Comparison of ENCODE assay signal across 9 cellular contexts in the genomic region with DNA sequence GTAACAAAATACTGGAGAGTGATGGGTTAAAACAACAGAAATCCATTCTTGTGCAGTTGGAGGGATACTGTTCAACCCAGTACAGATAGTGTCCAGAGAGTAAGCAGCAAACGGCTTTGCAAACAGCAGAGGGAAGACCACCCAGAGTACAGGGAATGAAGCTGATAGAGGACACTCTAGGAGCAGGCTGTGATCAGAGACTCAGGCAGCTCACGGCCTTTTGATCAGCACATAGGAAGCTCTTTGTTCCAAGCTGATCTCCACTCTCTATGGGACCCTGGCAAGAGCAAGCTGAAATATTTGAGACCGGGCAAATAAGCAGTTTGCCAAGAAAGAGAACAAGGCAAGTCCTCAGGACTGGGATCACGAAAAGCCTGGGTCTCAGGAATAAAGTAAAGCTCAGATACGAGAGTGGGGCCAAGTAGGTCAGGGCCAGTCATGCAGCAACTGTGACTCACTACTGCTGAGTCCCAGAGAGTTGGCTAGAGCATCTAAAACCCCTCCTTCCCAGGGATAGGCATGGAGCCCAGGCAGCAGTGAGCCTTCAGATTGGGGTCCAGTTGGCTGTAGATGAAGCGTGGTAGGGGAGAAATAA. TPM values are rescaled to one million over a fixed set of nuclear protein-coding genes. Genes with fewer than 3 reads are reported as not detected.
DNase-seq lines count a peak whose midpoint lies in the region; ATAC-seq and TF ChIP-seq lines count a peak whose summit lies in the region.
"Had no signal": no experiment of that assay in that cellular context is flagged by ENCODE, and none has a peak within 500 bp of the region (broad histone marks: within the 10 kb centered on the region; RNA-seq: fewer than 3 reads in every experiment).

No MANE protein-coding gene starts in this region.

- H3K9me3 Mint-ChIP-seq in H9, result no peaks in the 10 kb centered on the region

- no peak for DNase-seq in H9
- peak; percentile 31 for DNase-seq in amniotic stem cell (lab: John Stamatoyannopoulos, UW)
- peak; percentile 51 for DNase-seq in left cardiac atrium
- DNase-seq in gastrocnemius medialis, result peak in 1 of 2 donors; percentile 26
- DNase-seq in NCI-H2029 treated with DMSO at 0.1 percent for 48 hours (lab: John Stamatoyannopoulos, UW), result no peak
- no peak for DNase-seq in NCI-H748 treated with DMSO at 0.1 percent for 48 hours (lab: John Stamatoyannopoulos, UW)
- DNase-seq in activated gamma-delta T cell treated with Interleukin-2 at 50 U/mL for 16 hours, result no peak
- DNase-seq: activated T-cell treated with anti-CD3 and anti-CD28 coated beads, Interleukin-2, amount 50 U/mL, for 48 hours had no signal

- no peaks in the 10 kb centered on the region; the same call in 1 of the 2 replicates for H3K79me2 ChIP-seq in H9 (ENCODE audit: insufficient read depth, low read length)

- H3K36me3 ChIP-seq in gastrocnemius medialis, result no peaks in the 10 kb centered on the region

- H2BK12ac ChIP-seq in H9 (ENCODE audit: insufficient read length, low read depth, low read length), result no peak overlapping the region

- no peak overlapping the region for H3K4me3 ChIP-seq in gastrocnemius medialis

- no peak overlapping the region for H3K56ac ChIP-seq in H9 (ENCODE audit: insufficient read length, low read depth, low read length)

- no peaks in the 10 kb centered on the region for H3K4me1 Mint-ChIP-seq in H9

- no peak overlapping the region for H3K4ac ChIP-seq in H9 (ENCODE audit: low read depth, low read length)

- H3K23me2 ChIP-seq in H9 (ENCODE audit: insufficient read length, low read depth, low read length, poor library complexity, severe bottlenecking), result no peaks in the 10 kb centered on the region

- no peak overlapping the region for H2BK20ac ChIP-seq in H9 (ENCODE audit: low read depth, low read length, poor library complexity, severe bottlenecking)

- H3K79me1 ChIP-seq in H9 (ENCODE audit: insufficient read depth, low read depth, low read length, poor library complexity, severe bottlenecking), result no peaks in the 10 kb centered on the region

- 0 out of 2 replicates have a peak overlapping the region, but pooled peaks have one; percentile 68 for H2BK15ac ChIP-seq in H9 (ENCODE audit: low read depth, low read length)

- H3K23ac ChIP-seq in H9 (ENCODE audit: insufficient read length, low read depth, low read length), result no peak overlapping the region

- peaks cover 7 to 31% (median 22%) of the 10 kb centered on the region in 3 experiments; a peak in 6 of 7 replicates for H3K36me3 Mint-ChIP-seq in H9 (ENCODE audit: insufficient read depth in 1 of 3, low read depth in 3 of 3)

- H3K27ac Mint-ChIP-seq in H9, result peak overlapping the region; percentile 66 to 86 (median 76); a peak in 6 of 7 replicates

- H3K4me2 ChIP-seq in H9 (ENCODE audit: insufficient read depth, insufficient read length, low read length), result no peak overlapping the region

- H4K8ac ChIP-seq in H9 (replicated peaks; ENCODE audit: insufficient read length, low read depth, low read length), result peak overlapping the region; percentile 84

- H3K27me3 Mint-ChIP-seq in H9 (ENCODE audit: low read depth), result no peaks in the 10 kb centered on the region

- no peak overlapping the region for H2AFZ ChIP-seq in H9 (ENCODE audit: low read length)

- H3K14ac ChIP-seq in H9 (ENCODE audit: insufficient read depth, low read length), result no peak overlapping the region

- H2BK5ac ChIP-seq in H9 (ENCODE audit: insufficient read length, low read length), result no peak overlapping the region

- no peak for TF ChIP-seq POLR2A in gastrocnemius medialis (IDR thresholded peaks at IDR 0.05)

- H2AK5ac ChIP-seq in H9 (ENCODE audit: insufficient read length, low read length), result no peak overlapping the region

- ATAC-seq in left cardiac atrium (peak; percentile 95 to 99), gastrocnemius medialis (peak; percentile 69 to 71), GM19023 (IDR thresholded peaks at IDR 0.05; ENCODE audit: unreplicated experiment) (no peak)

- no peak overlapping the region for H4K91ac ChIP-seq in H9 (ENCODE audit: insufficient read length, low read depth, low read length)

- H3K4me3 Mint-ChIP-seq in H9, result no peak overlapping the region

- no peak overlapping the region for H3K9ac ChIP-seq in H9 (ENCODE audit: extremely low read depth, insufficient read length, low read length)

- no peaks in the 10 kb centered on the region for H4K20me1 ChIP-seq in H9 (ENCODE audit: control insufficient read depth, insufficient read depth, insufficient read length)

- no peaks in the 10 kb centered on the region for H3K27me3 ChIP-seq in H9 (ENCODE audit: insufficient read depth, low read length)
- H3K27me3 ChIP-seq in gastrocnemius medialis, result no peaks in the 10 kb centered on the region

- WGBS in H9 (ENCODE audit: extremely low coverage, insufficient read length, low lambda C conversion rate), result no CpG with 5 or more reads among the region's 6 CpGs

- intact Hi-C loops in left cardiac atrium (cut with DNase I), result no loop called here
- intact Hi-C loops in gastrocnemius medialis (cut with DNase I; ENCODE audit: low total_unique reads), result no loop called here

- no peaks in the 10 kb centered on the region for H3K4me1 ChIP-seq in H9 (ENCODE audit: insufficient read depth, low read length)
- no peaks in the 10 kb centered on the region for H3K4me1 ChIP-seq in gastrocnemius medialis

- no peak overlapping the region for H3K18ac ChIP-seq in H9 (ENCODE audit: insufficient read length, low read depth, low read length)

- H3K9me3 ChIP-seq in H9 (ENCODE audit: control insufficient read depth, low read depth, low read length), result no peaks in the 10 kb centered on the region
- no peaks in the 10 kb centered on the region for H3K9me3 ChIP-seq in gastrocnemius medialis

- H3K27ac ChIP-seq in H9 (ENCODE audit: insufficient read length, low read depth, low read length) (no peak overlapping the region), gastrocnemius medialis (no peak overlapping the region)

- TF ChIP-seq CTCF in H9 (conservative IDR thresholded peaks at IDR 0.05), result no peak
- no peak for TF ChIP-seq CTCF in gastrocnemius medialis (IDR thresholded peaks at IDR 0.05 in 4 of 5, conservative IDR thresholded peaks at IDR 0.05 in 1 of 5)

- no peak overlapping the region for H2BK120ac ChIP-seq in H9 (ENCODE audit: low read depth, low read length, poor library complexity, severe bottlenecking)

- in situ Hi-C loops in gastrocnemius medialis (cut with MboI; ENCODE audit: low sequenced_read_pairs in 4 of 4), result no loop called here

- H4K5ac ChIP-seq in H9 (ENCODE audit: insufficient read length, low read depth, low read length), result no peak overlapping the region

- H3T11ph ChIP-seq in H9 (ENCODE audit: low read length), result no peak overlapping the region

RNA-seq across cellular contexts. Expression of a gene that starts 52.4 kb away (rescaled TPM):
- total RNA-seq in H9 (2021), result 40.1 and 43.6 TPM in 2 replicates
- 1 to 10 TPM in 1 of 2 donors, under 1 TPM in 1; 0.10 to 1.1 TPM for total RNA-seq in left cardiac atrium
- total RNA-seq in gastrocnemius medialis, result under 1 TPM in 1 of 4 donors, not detected in 3; 0.29 TPM

Comparison
In these comparisons a context has a peak if more than half of its experiments do, and no peak if none do; other contexts are left out.
1. DNase-seq: peak in amniotic stem cell (single experiment) and left cardiac atrium (single experiment); none in H9 (single experiment), NCI-H2029 treated with DMSO at 0.1 percent for 48 hours (single experiment), NCI-H748 treated with DMSO at 0.1 percent for 48 hours (single experiment) and activated gamma-delta T cell treated with Interleukin-2 at 50 U/mL for 16 hours (single experiment).
2. RNA of a gene that starts 52.4 kb away (total RNA-seq): 40.1 to 43.6 TPM in H9; 0.10 to 1.1 TPM in left cardiac atrium and 0.29 TPM in gastrocnemius medialis; every median in the first group is over 10 times any median in the second.